ENCODE assay signal across 20 cellular contexts in genomic region chr1:204863730-204864129, GRCh38. TPM values are rescaled to one million over a fixed set of nuclear protein-coding genes. Genes with fewer than 3 reads are reported as not detected.
DNase-seq lines count a peak whose midpoint lies in the region; ATAC-seq, FAIRE-seq and TF ChIP-seq lines count a peak whose summit lies in the region.
"Had no signal": no experiment of that assay in that cellular context is flagged by ENCODE, and none has a peak within 500 bp of the region (broad histone marks: within the 10 kb centered on the region; RNA-seq: fewer than 3 reads in every experiment).

No MANE protein-coding gene starts in this region.

- BruUV-seq in K562 (replicated peaks; lab: Mats Ljungman, UMichigan), result no TSS peak

- TF ChIP-seq RAD21 in K562 (CRISPR knock-in tag; conservative IDR thresholded peaks at IDR 0.05 in 1 of 2, IDR thresholded peaks at IDR 0.05 in 1 of 2), result no peak

- no peak overlapping the region for H3K4me3 ChIP-seq in HEK293 (ENCODE audit: low read depth, low read length)
- no peak overlapping the region for H3K4me3 ChIP-seq in K562
- no peak overlapping the region for H3K4me3 ChIP-seq in dorsolateral prefrontal cortex
- H3K4me3 ChIP-seq: A549; BLaER1 treated with 17β-estradiol and CSF1 and Interleukin-3, amounts not matched to agents 10 nM and 100 nM had no signal

- no peaks in the 10 kb centered on the region for H3K9me1 ChIP-seq in K562 (ENCODE audit: control insufficient read depth, insufficient read depth, low read length)

- POLR2A ChIA-PET in HEK293 (lab: Yijun Ruan, JAX), result no interaction called here
- POLR2A ChIA-PET in K562 (lab: Yijun Ruan, JAX), result no interaction called here
- POLR2A ChIA-PET in RWPE1 (lab: Yijun Ruan, JAX; ENCODE audit: low non-redundant PET), result no interaction called here

- H2AFZ ChIP-seq in K562 (ENCODE audit: low read depth, low read length), result no peak overlapping the region

- 5% methylated on average over 2 of the region's 4 CpGs for WGBS in K562 (ENCODE audit: insufficient coverage, low coverage, missing lambda C conversion rate)

- no peak for DNase-seq in K562 (ENCODE audit: extremely low read depth in 1 of 4, low spot score in 3 of 4)
- DNase-seq in dorsolateral prefrontal cortex, result no peak
- no peak for DNase-seq in NCI-H1930 (lab: John Stamatoyannopoulos, UW)
- no peak for DNase-seq in RWPE1 (ENCODE audit: low spot score)
- DNase-seq in OCI-M2 (lab: John Stamatoyannopoulos, UW; ENCODE audit: unreplicated experiment), result no peak
- DNase-seq: AML-193; Caco-2; Calu3; CD4-positive, alpha-beta T cell; CD8-positive, alpha-beta T cell; DMS79 treated with DMSO at 0.1 percent for 48 hours; GF-D8 had no signal

- peaks cover 7 to 21% of the 10 kb centered on the region in 2 experiments; a peak in 2 of 5 replicates for H3K27me3 ChIP-seq in K562 (ENCODE audit: control insufficient read depth in 2 of 2, insufficient read depth in 2 of 2, low read length in 2 of 2)
- no peaks in the 10 kb centered on the region for H3K27me3 ChIP-seq in dorsolateral prefrontal cortex
- H3K27me3 ChIP-seq: BLaER1 treated with 17β-estradiol and CSF1 and Interleukin-3, amounts not matched to agents 10 nM and 100 nM had no signal

- intact Hi-C loops in K562 (cut with micrococcal nuclease), result no loop called here
- intact Hi-C loops in dorsolateral prefrontal cortex (cut with DNase I), result no loop called here

- no peak overlapping the region for H3K27ac ChIP-seq in HEK293 (ENCODE audit: extremely low read depth, low read depth, low read length)
- H3K27ac ChIP-seq in K562 (ENCODE audit: extremely low read depth, low read depth, low read length), result no peak overlapping the region
- H3K27ac ChIP-seq in dorsolateral prefrontal cortex, result peak overlapping the region in 41 of 59 donors; percentile 1 to 80 (median 60)
- H3K27ac ChIP-seq in RWPE1, result no peak overlapping the region
- H3K27ac ChIP-seq: 22Rv1; A549; BLaER1 treated with 17β-estradiol and CSF1 and Interleukin-3, amounts not matched to agents 10 nM and 100 nM; C4-2B had no signal

- H3K9me3 ChIP-seq in HEK293 (ENCODE audit: control insufficient read depth, insufficient read depth, low read depth, low read length) (no peaks in the 10 kb centered on the region), K562 (replicated peaks; ENCODE audit: control insufficient read depth, insufficient read depth, low read depth, low read length) (no peaks in the 10 kb centered on the region)
- H3K9me3 ChIP-seq: A549, Caco-2 had no signal

- CTCF ChIA-PET in HEK293 (lab: Yijun Ruan, JAX), result no interaction called here
- CTCF ChIA-PET in K562 (lab: Yijun Ruan, JAX; ENCODE audit: low intra/inter-chr PET ratio), result interaction anchor here (0.6 kb wide), 1 partner anchor 472 kb away, joined by 3 read pairs; no protein-coding TSS in a partner anchor
- CTCF ChIA-PET in RWPE1 (lab: Yijun Ruan, JAX), result no interaction called here

- TF ChIP-seq POLR2A in K562 (conservative IDR thresholded peaks at IDR 0.05), result no peak

- ATAC-seq in K562, result no peak
- ATAC-seq: A549; CD8-positive, alpha-beta T cell had no signal

- no peak for FAIRE-seq in K562 (lab: Jason Lieb, UNC)
- FAIRE-seq: A549, G401.6, GM12891, GM19239 had no signal

- H3K4me1 ChIP-seq in HEK293 (ENCODE audit: control insufficient read depth, insufficient read depth, low read length), result no peaks in the 10 kb centered on the region
- peaks cover 0 to 6% of the 10 kb centered on the region in 2 experiments; a peak in 3 of 5 replicates for H3K4me1 ChIP-seq in K562 (replicated peaks in 1 of 2; ENCODE audit: control insufficient read depth in 2 of 2, insufficient read depth in 2 of 2, low read length in 2 of 2)
- H3K4me1 ChIP-seq: A549, Caco-2 had no signal

- H4K20me1 ChIP-seq in K562 (replicated peaks; ENCODE audit: control insufficient read depth, insufficient read depth, low read length), result peaks cover 8% of the 10 kb centered on the region; the same call in 1 of the 2 replicates
- H4K20me1 ChIP-seq: BLaER1 treated with 17β-estradiol and CSF1 and Interleukin-3, amounts not matched to agents 10 nM and 100 nM had no signal

- no peak for TF ChIP-seq CTCF in HEK293 (tag by site-specific recombination; IDR thresholded peaks at IDR 0.05)
- no peak for TF ChIP-seq CTCF in K562 (IDR thresholded peaks at IDR 0.05 in 2 of 3, conservative IDR thresholded peaks at IDR 0.05 in 1 of 3; ENCODE audit: insufficient read depth in 2 of 3, low read depth in 1 of 3, low read length in 3 of 3)
- TF ChIP-seq CTCF in dorsolateral prefrontal cortex (IDR thresholded peaks at IDR 0.05 in 54 of 56, conservative IDR thresholded peaks at IDR 0.05 in 2 of 56; ENCODE audit: low read depth in 1 of 56, partially characterized antibody in 56 of 56), result no peak
- TF ChIP-seq CTCF in RWPE1 (conservative IDR thresholded peaks at IDR 0.05; ENCODE audit: low read depth), result no peak

- H3K9ac ChIP-seq in K562 (ENCODE audit: insufficient read depth in 1 of 2, low read depth in 2 of 2, low read length in 2 of 2), result no peak overlapping the region
- H3K9ac ChIP-seq: BLaER1 treated with 17β-estradiol and CSF1 and Interleukin-3, amounts not matched to agents 10 nM and 100 nM had no signal

- H3K79me2 ChIP-seq in K562 (ENCODE audit: control insufficient read depth, insufficient read depth, low read length), result no peaks in the 10 kb centered on the region

- TF ChIP-seq EP300 in K562 (IDR thresholded peaks at IDR 0.05; ENCODE audit: low read length), result no peak

- in situ Hi-C loops in K562 (cut with MboI), result no loop called here

- H3K4me2 ChIP-seq in K562 (ENCODE audit: insufficient read depth, low read length), result no peak overlapping the region
- H3K4me2 ChIP-seq: A549; BLaER1 treated with 17β-estradiol and CSF1 and Interleukin-3, amounts not matched to agents 10 nM and 100 nM had no signal

- H3K36me3 ChIP-seq in HEK293 (ENCODE audit: control insufficient read depth in 2 of 2, insufficient read depth in 1 of 2, low read length in 2 of 2) (no peaks in the 10 kb centered on the region), K562 (ENCODE audit: control insufficient read depth, insufficient read depth, low read length) (no peaks in the 10 kb centered on the region)
- H3K36me3 ChIP-seq: BLaER1 treated with 17β-estradiol and CSF1 and Interleukin-3, amounts not matched to agents 10 nM and 100 nM had no signal

TF ChIP-seq in HEK293, 187 proteins besides CTCF, POLR2A, EP300 and RAD21 (continues in another document):
- TF ChIP-seq ZNF274 (IDR thresholded peaks at IDR 0.05; ENCODE audit: low read length), result no peak
- no peak for TF ChIP-seq ZNF274 (tag by site-specific recombination; IDR thresholded peaks at IDR 0.05; ENCODE audit: borderline replicate concordance)
- no peak for TF ChIP-seq ZBTB48 (tag by site-specific recombination; IDR thresholded peaks at IDR 0.05)
- peak; percentile 58 for TF ChIP-seq ZNF366 (tag by site-specific recombination; conservative IDR thresholded peaks at IDR 0.05)

RNA-seq across cellular contexts. Expression of gene NFASC, which starts 6.9 kb away (rescaled TPM):
- not detected in 2 replicates for total RNA-seq in K562 (2011; cell fraction: chromatin; rRNA removed; ENCODE audit: low replicate concordance)
- not detected in 2 replicates for total RNA-seq in K562 (2011; cell fraction: nucleolus; rRNA removed)
- total RNA-seq in K562 (2011; cell fraction: nucleoplasm; rRNA removed), result 0.92 TPM in 1 of 2 replicates, not detected in the other
- total RNA-seq in K562 (2014; rRNA removed) (not detected in 2 replicates), K562 (2014; rRNA removed; fragmentation: Illumina TruSeq; extraction: Trizol) (not detected in 2 replicates), K562 (2015; rRNA removed; fragmentation: Illumina TruSeq; extraction: Trizol) (not detected in 2 replicates), K562 (2021) (0.04 and 0.16 TPM in 2 replicates), dorsolateral prefrontal cortex (100 to 1,000 TPM; 229 to 728 (median 364) TPM)
- polyA plus RNA-seq in K562 (2011; rRNA removed) (0.03 TPM in 1 of 2 replicates, not detected in the other), K562 (2014; fragmentation: Illumina TruSeq; extraction: Trizol) (0.06 TPM in 1 of 2 replicates, not detected in the other), K562 (2014; fragmentation: Nextera tagmentation; extraction: Ambion mirVana) (not detected), K562 (2014; rRNA removed) (not detected in 2 replicates)
- not detected in 2 replicates for polyA plus RNA-seq in K562 (2011; cell fraction: cytosol; rRNA removed)
- polyA plus RNA-seq in K562 (2011; cell fraction: nucleus; rRNA removed), result 0.14 TPM in 1 of 2 replicates, not detected in the other
- 0.05 and 0.58 TPM in 2 replicates for polyA plus RNA-seq in K562 (2012)
- polyA minus RNA-seq in K562 (2011; rRNA and poly(A)+ RNA removed), result not detected in 2 replicates
- not detected in 2 replicates for polyA minus RNA-seq in K562 (2011; cell fraction: cytosol; rRNA and poly(A)+ RNA removed)
- polyA minus RNA-seq in K562 (2011; cell fraction: nucleus; rRNA and poly(A)+ RNA removed), result not detected in 2 replicates
- total RNA-seq: Calu3; CD4-positive, alpha-beta T cell; CD8-positive, alpha-beta T cell had no signal

Comparison
In these comparisons a context has a peak if more than half of its experiments do, and no peak if none do; other contexts are left out.
1. H3K27ac ChIP-seq: peak in dorsolateral prefrontal cortex (41 of 59); none in HEK293 (single experiment), K562 (single experiment) and RWPE1 (single experiment).
2. RNA of gene NFASC, which starts 6.9 kb away (total RNA-seq): 229 to 728 TPM in dorsolateral prefrontal cortex; 0.04 to 0.92 TPM in K562; every median in the first group is over 100 times any median in the second.